9 cellular contexts compared by ENCODE assay signal in genomic region chr9:92140074-92140753, GRCh38. TPM values are rescaled to one million over a fixed set of nuclear protein-coding genes. Genes with fewer than 3 reads are reported as not detected.
DNase-seq lines count a peak whose midpoint lies in the region; ATAC-seq and TF ChIP-seq lines count a peak whose summit lies in the region.
"Had no signal": no experiment of that assay in that cellular context is flagged by ENCODE, and none has a peak within 500 bp of the region (broad histone marks: within the 10 kb centered on the region; RNA-seq: fewer than 3 reads in every experiment).

No MANE protein-coding gene starts in this region.

- intact Hi-C loops in activated CD4-positive, alpha-beta T cell treated with anti-CD3 and anti-CD28 coated beads for 36 hours (cut with DNase I, micrococcal nuclease): loop anchor here (2.0 to 5.0 kb wide), 4 partner anchors 52 to 651 kb away; no protein-coding TSS in a partner anchor
- intact Hi-C loops in left lung (cut with DNase I): no loop called here

- peaks cover 8 to 47% of the 10 kb centered on the region in 2 donors for H3K27me3 ChIP-seq in left lung

- no peak overlapping the region for H3K27ac ChIP-seq in left lung

- DNase-seq in DMS153 treated with DMSO at 0.1 percent for 48 hours (lab: John Stamatoyannopoulos, UW; ENCODE audit: unreplicated experiment): peak; percentile 39
- peak; percentile 59 for DNase-seq in NCI-H2227 (lab: John Stamatoyannopoulos, UW; ENCODE audit: unreplicated experiment)
- DNase-seq in activated CD4-positive, alpha-beta T cell treated with anti-CD3 and anti-CD28 coated beads for 36 hours: peak; percentile 85
- peak; percentile 76 for DNase-seq in cerebellar cortex (ENCODE audit: low spot score)
- peak; percentile 79 to 95 for DNase-seq in left lung
- peak in 2 of 3 donors; percentile 25 to 61 for DNase-seq in stimulated activated CD4-positive, alpha-beta T cell treated with anti-CD3 and anti-CD28 coated beads, TNF-alpha, amount 100 ng/mL, for 1 hour (ENCODE audit: low read depth in 3 of 3, low spot score in 1 of 3)

- H3K36me3 ChIP-seq in left lung: no peaks in the 10 kb centered on the region

- H3K27me3 Mint-ChIP-seq in activated CD4-positive, alpha-beta T cell treated with anti-CD3 and anti-CD28 coated beads for 36 hours: peaks cover 30% of the 10 kb centered on the region

- no peaks in the 10 kb centered on the region for H3K9me3 ChIP-seq in left lung

- ATAC-seq in HG02588 (IDR thresholded peaks at IDR 0.05; ENCODE audit: unreplicated experiment) (peak; percentile 61), left lung (peak; percentile 88), GM21367 (IDR thresholded peaks at IDR 0.05; ENCODE audit: unreplicated experiment) (no peak)
- ATAC-seq in activated CD4-positive, alpha-beta T cell treated with anti-CD3 and anti-CD28 coated beads for 36 hours: peak; percentile 62

- peak overlapping the region in 1 of 2 donors; percentile 17 for H3K4me3 ChIP-seq in left lung

- CTCF ChIA-PET in activated CD4-positive, alpha-beta T cell treated with anti-CD3 and anti-CD28 coated beads for 36 hours (lab: Charles Lee): interaction anchor here (0.5 to 4.3 kb wide), 46 partner anchors 8 to 904 kb away, joined by 3 to 37 read pairs (median 4); no protein-coding TSS in a partner anchor

- H3K4me3 Mint-ChIP-seq in activated CD4-positive, alpha-beta T cell treated with anti-CD3 and anti-CD28 coated beads for 36 hours: no peak overlapping the region

- peaks cover 8% of the 10 kb centered on the region for H3K4me1 Mint-ChIP-seq in activated CD4-positive, alpha-beta T cell treated with anti-CD3 and anti-CD28 coated beads for 36 hours

- H3K27ac Mint-ChIP-seq in activated CD4-positive, alpha-beta T cell treated with anti-CD3 and anti-CD28 coated beads for 36 hours: no peak overlapping the region
- H3K27ac Mint-ChIP-seq: dendritic cell treated with granulocyte-macrophage colony-stimulating factor and Interleukin-4, amounts not matched to agents 40 ng/mL and 50 ng/mL, for 4 days had no signal

- peak; percentile 92 to 94 for TF ChIP-seq CTCF in left lung (IDR thresholded peaks at IDR 0.05)

- H3K9me3 Mint-ChIP-seq in activated CD4-positive, alpha-beta T cell treated with anti-CD3 and anti-CD28 coated beads for 36 hours (ENCODE audit: low read depth): no peaks in the 10 kb centered on the region
- H3K9me3 Mint-ChIP-seq: dendritic cell treated with granulocyte-macrophage colony-stimulating factor and Interleukin-4, amounts not matched to agents 40 ng/mL and 50 ng/mL, for 4 days had no signal

- H3K4me1 ChIP-seq in left lung: peaks cover 8 to 16% of the 10 kb centered on the region in 2 donors

- POLR2A ChIA-PET in activated CD4-positive, alpha-beta T cell treated with anti-CD3 and anti-CD28 coated beads for 36 hours (lab: Charles Lee): interaction anchor here (0.5 kb wide), 1 partner anchor 238 kb away, joined by 3 read pairs; no protein-coding TSS in a partner anchor

- no peaks in the 10 kb centered on the region for H3K36me3 Mint-ChIP-seq in activated CD4-positive, alpha-beta T cell treated with anti-CD3 and anti-CD28 coated beads for 36 hours (ENCODE audit: low read depth)

RNA-seq across cellular contexts. Expression of gene SPTLC1, which starts 25.0 kb away (rescaled TPM):
- 10 to 100 TPM; 45.9 to 46.6 TPM for total RNA-seq in activated CD4-positive, alpha-beta T cell treated with anti-CD3 and anti-CD28 coated beads for 36 hours
- 10 to 100 TPM; 68.0 to 73.8 TPM for total RNA-seq in left lung

Comparison
In these comparisons a context has a peak if more than half of its experiments do, and no peak if none do; other contexts are left out.
1. intact Hi-C loops: an anchor here in activated CD4-positive, alpha-beta T cell treated with anti-CD3 and anti-CD28 coated beads for 36 hours (2.0 to 5.0 kb wide); none called in left lung.